In genomic region chrX:72932283-72932682, GRCh38 we compare ENCODE assay signal across 8 cellular contexts. TPM values are rescaled to one million over a fixed set of nuclear protein-coding genes. Genes with fewer than 3 reads are reported as not detected.
"Had no signal": no experiment of that assay in that cellular context is flagged by ENCODE, and none has a peak within 500 bp of the region (broad histone marks: within the 10 kb centered on the region; RNA-seq: fewer than 3 reads in every experiment).

No MANE protein-coding gene starts in this region.

RNA-seq across cellular contexts. Expression of gene FAM236A, which starts 5.7 kb away (rescaled TPM):
- total RNA-seq: LHCN-M2, MCF 10A, NCI-H460, PC-9, Right ventricle myocardium inferior, RPMI7951, SJCRH30, SK-MEL-5 had no signal

RNA-seq across cellular contexts. Expression of gene DMRTC1, which starts 11.4 kb away (rescaled TPM):
- total RNA-seq: LHCN-M2, MCF 10A, NCI-H460, PC-9, Right ventricle myocardium inferior, RPMI7951, SJCRH30, SK-MEL-5 had no signal

RNA-seq across cellular contexts. Expression of gene FAM236C, which starts 19.9 kb away (rescaled TPM):
- total RNA-seq: LHCN-M2, MCF 10A, NCI-H460, PC-9, Right ventricle myocardium inferior, RPMI7951, SJCRH30, SK-MEL-5 had no signal
